In genomic region chr1:74593887-74594866, GRCh38 we compare ENCODE assay signal across 20 cellular contexts.
"Had no signal": no experiment of that assay in that cellular context is flagged by ENCODE, and none has a peak within 500 bp of the region (broad histone marks: within the 10 kb centered on the region; RNA-seq: fewer than 3 reads in every experiment).

No MANE protein-coding gene starts in this region.

- H3K27me3 ChIP-seq: stomach, testis, tibial artery, uterus had no signal

- H3K27ac ChIP-seq: lower lobe of right lung, parathyroid adenoma, psoas muscle, skin epidermis, stomach, testis, tibial artery, uterus had no signal

- H2AFZ ChIP-seq: parathyroid adenoma had no signal

- H3K36me3 ChIP-seq: lower lobe of right lung, stomach, tibial artery, uterus had no signal

- H3K9ac ChIP-seq: parathyroid adenoma had no signal

- DNase-seq: islet precursor cell; left ventricle myocardium superior; lower lobe of right lung; mammary epithelial cell; mesenchymal stem cell; naive thymus-derived CD8-positive, alpha-beta T cell; nucleus accumbens; psoas muscle; stimulated activated CD4-positive, alpha-beta T cell treated with anti-CD3 and anti-CD28 coated beads, Interleukin-12 subunit alpha, Interleukin-12 subunit beta, amount 100 ng/mL, for 4 hours; stimulated activated CD4-positive, alpha-beta T cell treated with anti-CD3 and anti-CD28 coated beads, Interleukin-15, amount 100 ng/mL, for 24 hours; stimulated activated CD4-positive, alpha-beta T cell treated with anti-CD3 and anti-CD28 coated beads, Interleukin-2, amount 100 ng/mL, for 24 hours; stimulated activated CD4-positive, alpha-beta T cell treated with anti-CD3 and anti-CD28 coated beads, Interleukin-4, amount 100 ng/mL, for 1 hour; stimulated activated naive B cell treated with anti-CD40 and anti-IgM and Interleukin-4, amounts not matched to agents 10 μg/mL and 1 μg/mL and 100 μg/mL, for 72 hours; stimulated activated naive CD8-positive, alpha-beta T cell treated with anti-CD3 and anti-CD28 coated beads, Interleukin-15, Interleukin-2, amounts not matched to agents 100 U/mL and 50 U/mL, for 24 hours; stomach; testis; tibial artery; uterus had no signal

- H3K79me2 ChIP-seq: parathyroid adenoma had no signal

- H3K9me3 ChIP-seq: lower lobe of right lung, psoas muscle, stomach, testis, tibial artery, uterus had no signal

- H3K4me1 ChIP-seq: lower lobe of right lung, parathyroid adenoma, psoas muscle, stomach, testis, tibial artery, uterus had no signal

- H3K4me3 ChIP-seq: lower lobe of right lung, psoas muscle, skin epidermis, stomach, testis, tibial artery, uterus had no signal
